In the genomic region with DNA sequence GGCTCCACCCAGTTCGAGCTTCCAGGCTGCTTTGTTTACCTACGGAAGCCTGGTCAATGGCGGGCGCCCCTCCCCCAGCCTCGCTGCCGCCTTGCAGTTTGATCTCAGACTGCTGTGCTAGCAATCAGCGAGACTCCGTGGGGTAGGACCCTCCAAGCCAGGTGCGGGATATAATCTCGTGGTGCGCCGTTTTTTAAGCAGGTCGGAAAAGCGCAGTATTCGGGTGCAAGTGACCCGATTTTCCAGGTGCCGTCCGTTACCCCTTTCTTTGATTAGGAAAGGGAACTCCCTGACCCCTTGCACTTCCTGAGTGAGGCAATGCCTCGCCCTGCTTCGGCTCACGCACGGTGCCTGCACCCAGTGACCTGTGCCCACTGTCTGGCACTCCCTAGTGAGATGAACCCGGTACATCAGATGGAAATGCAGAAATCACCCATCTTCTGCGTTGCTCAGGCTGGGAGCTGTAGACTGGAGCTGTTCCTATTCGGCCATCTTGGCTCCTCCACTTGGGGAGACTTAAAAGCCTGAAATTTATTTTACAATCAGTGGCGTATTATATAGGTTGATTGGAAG, we compare ENCODE assay signal across 6 cellular contexts.
DNase-seq lines count a peak whose midpoint lies in the region; ATAC-seq and TF ChIP-seq lines count a peak whose summit lies in the region.
"Not testable (repeated sequence)": the region's sequence is repeated elsewhere in the genome, so short reads cannot be mapped to it uniquely, and the experiment has no call there.

No MANE protein-coding gene starts in this region.

- not testable (repeated sequence) for TF ChIP-seq CTCF in C4-2B (conservative IDR thresholded peaks at IDR 0.05)

- peak overlapping the region; percentile 63 for H3K27ac ChIP-seq in C4-2B

- not testable (repeated sequence) for ATAC-seq in left ventricle myocardium superior

- DNase-seq in ELF-1 (ENCODE audit: low read depth, low spot score) (peak; percentile 18), NCI-H1105 treated with DMSO at 0.1 percent for 48 hours (lab: John Stamatoyannopoulos, UW) (peak; percentile 44), NCI-H69 (lab: John Stamatoyannopoulos, UW) (peak; percentile 16), RPMI8226 (peak; percentile 69), left ventricle myocardium superior (peak; percentile 14)

- intact Hi-C loops in left ventricle myocardium superior (cut with micrococcal nuclease), result not testable (repeated sequence)

Comparison
In these comparisons a context has a peak if more than half of its experiments do, and no peak if none do; other contexts are left out.
1. DNase-seq: peak in every context shown above with its lines; median percentile 69 in RPMI8226; 44 in NCI-H1105 treated with DMSO at 0.1 percent for 48 hours; 18 in ELF-1; 16 in NCI-H69; 14 in left ventricle myocardium superior.